8 cellular contexts compared by ENCODE assay signal in the genomic region with DNA sequence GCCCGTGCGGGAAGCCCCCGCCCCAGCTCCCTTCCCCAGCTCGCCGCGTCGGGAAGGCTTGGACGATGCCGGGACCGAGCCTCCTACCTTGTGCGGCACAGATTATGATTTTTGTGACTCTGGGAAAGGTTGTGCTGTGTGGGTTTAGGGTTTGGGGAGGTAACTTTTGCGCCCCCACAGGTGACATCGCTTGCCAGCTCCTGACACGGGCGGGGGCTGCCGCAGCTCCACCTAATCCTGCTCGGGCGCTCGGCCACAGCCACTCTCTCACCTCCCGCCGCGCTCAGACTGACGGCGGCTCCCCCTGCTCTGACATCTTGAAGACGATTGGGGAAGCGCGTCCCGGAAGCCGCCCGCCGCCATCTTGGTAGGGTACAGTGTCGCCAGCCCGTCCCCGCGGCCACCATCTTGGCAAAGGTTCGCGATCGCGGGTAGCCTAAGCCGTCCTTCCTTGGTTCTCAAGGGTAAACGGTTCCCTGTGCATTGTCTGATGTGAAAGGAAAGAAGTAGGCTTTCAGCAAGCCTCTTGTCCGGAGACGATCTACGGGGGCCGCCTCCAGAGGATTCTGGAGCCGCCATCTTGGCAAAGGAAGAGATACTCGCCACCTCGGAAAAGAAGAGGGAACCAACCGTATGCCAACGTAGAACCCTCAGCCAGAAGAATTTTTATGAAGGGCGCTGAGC. TPM values are rescaled to one million over a fixed set of nuclear protein-coding genes. Genes with fewer than 3 reads are reported as not detected.
DNase-seq lines count a peak whose midpoint lies in the region; ATAC-seq and TF ChIP-seq lines count a peak whose summit lies in the region.

No MANE protein-coding gene starts in this region.

- H3K36me3 Mint-ChIP-seq in activated T-cell treated with anti-CD3 and anti-CD28 coated beads, Interleukin-2, amount 50 U/mL, for 72 hours (ENCODE audit: insufficient read depth in 2 of 2) = peaks cover 8 to 19% of the 10 kb centered on the region in 2 donors
- H3K36me3 Mint-ChIP-seq in naive thymus-derived CD4-positive, alpha-beta T cell = peaks cover 3 to 26% (median 7%) of the 10 kb centered on the region in 5 donors
- peaks cover 9% of the 10 kb centered on the region for H3K36me3 Mint-ChIP-seq in stimulated activated memory B cell treated with anti-CD40 and anti-IgM and Interleukin-4, amounts not matched to agents 10 μg/mL and 1 μg/mL and 100 μg/mL, for 72 hours

- H3K9me3 ChIP-seq in HUES6 (ENCODE audit: control insufficient read depth, insufficient read depth, low read depth, low read length) (no peaks in the 10 kb centered on the region), PC-3 (ENCODE audit: low read length) (no peaks in the 10 kb centered on the region)
- no peaks in the 10 kb centered on the region for H3K9me3 ChIP-seq in naive thymus-derived CD4-positive, alpha-beta T cell (ENCODE audit: control insufficient read depth in 2 of 3, low read length in 3 of 3)

- peaks cover 31% of the 10 kb centered on the region for H3K27me3 ChIP-seq in HUES6 (ENCODE audit: control insufficient read depth, insufficient read depth, low read length)
- no peaks in the 10 kb centered on the region for H3K27me3 ChIP-seq in PC-3 (ENCODE audit: low read length)
- no peaks in the 10 kb centered on the region for H3K27me3 ChIP-seq in naive thymus-derived CD4-positive, alpha-beta T cell (ENCODE audit: control insufficient read depth in 2 of 2, insufficient read depth in 2 of 2, low read length in 2 of 2)

- no peaks in the 10 kb centered on the region for H3F3A ChIP-seq in PC-3 (ENCODE audit: low read length, unreplicated experiment)

- TF ChIP-seq CTCF in PC-3 (conservative IDR thresholded peaks at IDR 0.05; ENCODE audit: low read depth, low read length) = peak; percentile 24; the same call in 1 of the 2 replicates

- H2AFZ ChIP-seq in PC-3 (ENCODE audit: low read length) = peak overlapping the region; percentile 95

- H3K27ac ChIP-seq in HUES6 (ENCODE audit: low read depth, low read length) (peak overlapping the region; percentile 98), PC-3 (ENCODE audit: low read length) (peak overlapping the region; percentile 99)
- H3K27ac ChIP-seq in naive thymus-derived CD4-positive, alpha-beta T cell (ENCODE audit: low read depth, low read length) = peak overlapping the region; percentile 91

- peaks cover 0 to 3% of the 10 kb centered on the region in 2 donors for H3K9me3 Mint-ChIP-seq in activated T-cell treated with anti-CD3 and anti-CD28 coated beads, Interleukin-2, amount 50 U/mL, for 72 hours
- peaks cover 0 to 6% (median 0%) of the 10 kb centered on the region in 11 donors for H3K9me3 Mint-ChIP-seq in naive thymus-derived CD4-positive, alpha-beta T cell
- H3K9me3 Mint-ChIP-seq in stimulated activated memory B cell treated with anti-CD40 and anti-IgM and Interleukin-4, amounts not matched to agents 10 μg/mL and 1 μg/mL and 100 μg/mL, for 72 hours = no peaks in the 10 kb centered on the region

- ATAC-seq in GM21367 (IDR thresholded peaks at IDR 0.05; ENCODE audit: unreplicated experiment) (peak; percentile 19), PC-3 (peak; percentile 20)
- peak; percentile 46 to 54 for ATAC-seq in activated T-cell treated with anti-CD3 and anti-CD28 coated beads, Interleukin-2, amount 50 U/mL, for 72 hours (replicated peaks in 1 of 2)
- ATAC-seq in naive thymus-derived CD4-positive, alpha-beta T cell = peak; percentile 56
- peak; percentile 60 for ATAC-seq in stimulated activated memory B cell treated with anti-CD40 and anti-IgM and Interleukin-4, amounts not matched to agents 10 μg/mL and 1 μg/mL and 100 μg/mL, for 72 hours

- peak overlapping the region; percentile 98 for H3K27ac Mint-ChIP-seq in activated T-cell treated with anti-CD3 and anti-CD28 coated beads, Interleukin-2, amount 50 U/mL, for 72 hours
- peak overlapping the region; percentile 98 to 100 (median 99) for H3K27ac Mint-ChIP-seq in naive thymus-derived CD4-positive, alpha-beta T cell
- peak overlapping the region; percentile 100 for H3K27ac Mint-ChIP-seq in stimulated activated memory B cell treated with anti-CD40 and anti-IgM and Interleukin-4, amounts not matched to agents 10 μg/mL and 1 μg/mL and 100 μg/mL, for 72 hours

- H4K20me1 ChIP-seq in PC-3 (ENCODE audit: low read length) = peaks cover 23% of the 10 kb centered on the region

- CTCF ChIA-PET in PC-3 (lab: Charles Lee) = interaction anchor here (0.6 kb wide), 1 partner anchor 402 kb away, joined by 4 read pairs; no protein-coding TSS in a partner anchor
- CTCF ChIA-PET in naive thymus-derived CD4-positive, alpha-beta T cell (lab: Charles Lee) = interaction anchor here (1.8 to 2.8 kb wide), 3 partner anchors 29 to 402 kb away, joined by 6 to 16 read pairs (median 6); no protein-coding TSS in a partner anchor

- peak overlapping the region; percentile 92 for H3K9ac ChIP-seq in HUES6 (ENCODE audit: low read length)
- H3K9ac ChIP-seq in PC-3 (ENCODE audit: low read length) = peak overlapping the region; percentile 99

- POLR2A ChIA-PET in PC-3 (lab: Charles Lee; ENCODE audit: unreplicated experiment) = interaction anchor here (0.6 kb wide), 1 partner anchor 59 kb away, joined by 9 read pairs; no protein-coding TSS in a partner anchor
- POLR2A ChIA-PET in naive thymus-derived CD4-positive, alpha-beta T cell (lab: Charles Lee) = interaction anchor here (0.6 to 3.0 kb wide), 15 partner anchors 8 to 1722 kb away, joined by 3 to 178 read pairs (median 4); a partner anchor contains a TSS

- H3K4me2 ChIP-seq in PC-3 (ENCODE audit: low read length) = peak overlapping the region; percentile 98

- H3K79me2 ChIP-seq in PC-3 (ENCODE audit: low read length) = peaks cover 32% of the 10 kb centered on the region

- H3K4me1 Mint-ChIP-seq in activated T-cell treated with anti-CD3 and anti-CD28 coated beads, Interleukin-2, amount 50 U/mL, for 72 hours (ENCODE audit: low read depth) = peaks cover 41% of the 10 kb centered on the region
- H3K4me1 Mint-ChIP-seq in naive thymus-derived CD4-positive, alpha-beta T cell = peaks cover 19 to 37% (median 26%) of the 10 kb centered on the region in 7 donors
- peaks cover 27% of the 10 kb centered on the region for H3K4me1 Mint-ChIP-seq in stimulated activated memory B cell treated with anti-CD40 and anti-IgM and Interleukin-4, amounts not matched to agents 10 μg/mL and 1 μg/mL and 100 μg/mL, for 72 hours

- H3K9me2 ChIP-seq in PC-3 (replicated peaks; ENCODE audit: low read length) = no peaks in the 10 kb centered on the region

- H3K4me1 ChIP-seq in HUES6 (ENCODE audit: control insufficient read depth, insufficient read depth, low read length) (peaks cover 20% of the 10 kb centered on the region), PC-3 (ENCODE audit: insufficient read depth, low read length) (peaks cover 20% of the 10 kb centered on the region)
- peaks cover 7 to 28% of the 10 kb centered on the region in 2 donors for H3K4me1 ChIP-seq in naive thymus-derived CD4-positive, alpha-beta T cell (ENCODE audit: control insufficient read depth in 2 of 2, insufficient read depth in 2 of 2, low read length in 2 of 2)

- H3K36me3 ChIP-seq in HUES6 (ENCODE audit: control insufficient read depth, insufficient read depth, low read length) (no peaks in the 10 kb centered on the region), PC-3 (ENCODE audit: low read depth, low read length) (0 out of 2 replicates have a peak, but pooled peaks cover under 1% of the 10 kb centered on the region)
- peaks cover 0 to 9% (median 0%) of the 10 kb centered on the region in 3 experiments for H3K36me3 ChIP-seq in naive thymus-derived CD4-positive, alpha-beta T cell (ENCODE audit: control insufficient read depth in 2 of 3, insufficient read depth in 3 of 3, low read length in 3 of 3)

- intact Hi-C loops in PC-3 (cut with micrococcal nuclease) = loop anchor here (2.0 kb wide), 2 partner anchors 280 to 564 kb away; no protein-coding TSS in a partner anchor
- intact Hi-C loops in naive thymus-derived CD4-positive, alpha-beta T cell (cut with micrococcal nuclease) = loop anchor here (1.0 to 10.0 kb wide), 9 partner anchors 200 to 1790 kb away; a partner anchor contains a TSS

- BruUV-seq in PC-3 (replicated peaks; lab: Mats Ljungman, UMichigan) = TSS peak; percentile 84

- H3K4me3 ChIP-seq in HUES6 (ENCODE audit: low read depth, low read length) (peak overlapping the region; percentile 92), PC-3 (ENCODE audit: low read length) (peak overlapping the region; percentile 75)
- H3K4me3 ChIP-seq in naive thymus-derived CD4-positive, alpha-beta T cell (ENCODE audit: low read length) = peak overlapping the region; percentile 98

- peak overlapping the region; percentile 83 to 96 for H3K4me3 Mint-ChIP-seq in activated T-cell treated with anti-CD3 and anti-CD28 coated beads, Interleukin-2, amount 50 U/mL, for 72 hours
- peak overlapping the region; percentile 93 to 99 (median 96) for H3K4me3 Mint-ChIP-seq in naive thymus-derived CD4-positive, alpha-beta T cell
- peak overlapping the region; percentile 87 for H3K4me3 Mint-ChIP-seq in stimulated activated memory B cell treated with anti-CD40 and anti-IgM and Interleukin-4, amounts not matched to agents 10 μg/mL and 1 μg/mL and 100 μg/mL, for 72 hours

- no peaks in the 10 kb centered on the region for H3K27me3 Mint-ChIP-seq in activated T-cell treated with anti-CD3 and anti-CD28 coated beads, Interleukin-2, amount 50 U/mL, for 72 hours (ENCODE audit: low read depth)
- H3K27me3 Mint-ChIP-seq in naive thymus-derived CD4-positive, alpha-beta T cell = peaks cover 0 to 2% (median 0%) of the 10 kb centered on the region in 5 donors
- no peaks in the 10 kb centered on the region for H3K27me3 Mint-ChIP-seq in stimulated activated memory B cell treated with anti-CD40 and anti-IgM and Interleukin-4, amounts not matched to agents 10 μg/mL and 1 μg/mL and 100 μg/mL, for 72 hours

- DNase-seq in COLO668 (lab: John Stamatoyannopoulos, UW; ENCODE audit: unreplicated experiment) = peak; percentile 76
- DNase-seq in PC-3 = peak; percentile 56
- peak; percentile 92 for DNase-seq in activated T-cell treated with anti-CD3 and anti-CD28 coated beads, Interleukin-2, amount 50 U/mL, for 72 hours
- DNase-seq in fibroblast of gingiva (ENCODE audit: low read depth) = peak; percentile 79
- peak; percentile 84 to 93 (median 90) for DNase-seq in naive thymus-derived CD4-positive, alpha-beta T cell

RNA-seq across cellular contexts. Expression of a gene that starts 1.7 kb away (rescaled TPM):
- total RNA-seq in PC-3 (2014; rRNA removed) = 13.0 and 14.5 TPM in 2 replicates
- total RNA-seq in activated T-cell treated with anti-CD3 and anti-CD28 coated beads, Interleukin-2, amount 50 U/mL, for 72 hours = 100 to 1,000 TPM in 1 of 2 donors, 10 to 100 TPM in 1; 93.5 to 104 TPM
- total RNA-seq in naive thymus-derived CD4-positive, alpha-beta T cell = 100 to 1,000 TPM in 3 of 5 experiments, 10 to 100 TPM in 2; 68.0 to 140 (median 121) TPM
- 10 to 100 TPM; 86.1 to 90.2 TPM for polyA plus RNA-seq in naive thymus-derived CD4-positive, alpha-beta T cell

Comparison
In these comparisons a context has a peak if more than half of its experiments do, and no peak if none do; other contexts are left out.
1. Peak in every context shown above with its lines: DNase-seq, ATAC-seq, H3K4me3 ChIP-seq and H3K27ac ChIP-seq.